1 cellular context compared by ENCODE assay signal in the genomic region with DNA sequence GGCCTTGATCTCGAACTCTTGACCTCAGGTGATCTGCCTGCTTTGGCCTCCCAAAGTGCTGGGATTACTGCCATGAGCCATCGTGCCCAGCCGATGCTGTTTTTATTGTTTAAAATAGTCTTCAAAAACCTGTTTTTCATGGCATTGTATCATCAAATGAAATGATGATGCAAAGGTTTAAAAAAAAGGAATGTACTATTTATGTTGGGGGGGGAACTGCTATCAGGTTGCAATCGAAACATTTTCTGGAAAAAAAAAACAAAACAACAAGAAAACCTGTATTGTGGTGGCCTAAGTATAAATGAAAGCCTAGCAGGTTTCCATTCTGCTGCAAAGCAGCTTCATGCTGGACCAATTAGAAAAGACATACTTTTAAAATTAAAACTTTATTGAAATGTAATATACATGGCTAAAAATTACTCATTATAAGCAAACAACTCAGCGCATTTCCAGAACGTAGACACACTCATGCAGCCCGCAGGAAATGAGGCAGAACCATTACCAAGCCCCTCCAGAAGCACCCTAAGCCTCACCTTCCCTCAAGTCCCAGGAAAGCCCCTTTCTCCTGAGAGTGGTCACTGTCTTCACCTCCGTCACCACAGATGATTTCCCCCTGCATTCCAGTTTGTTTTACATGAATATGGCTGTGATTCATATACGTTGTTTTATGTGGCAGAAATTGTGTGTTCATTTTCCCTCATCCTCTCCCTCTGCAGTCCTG.
A peak's percentile ranks its signal among the peaks of the same experiment; 100 is the strongest.
TF ChIP-seq lines count a peak whose summit lies in the region.

No MANE protein-coding gene starts in this region.

TF ChIP-seq in GM12878, 131 proteins besides CTCF, POLR2A, EP300 and RAD21 (continued from another document):
- TF ChIP-seq, protein P1, sequence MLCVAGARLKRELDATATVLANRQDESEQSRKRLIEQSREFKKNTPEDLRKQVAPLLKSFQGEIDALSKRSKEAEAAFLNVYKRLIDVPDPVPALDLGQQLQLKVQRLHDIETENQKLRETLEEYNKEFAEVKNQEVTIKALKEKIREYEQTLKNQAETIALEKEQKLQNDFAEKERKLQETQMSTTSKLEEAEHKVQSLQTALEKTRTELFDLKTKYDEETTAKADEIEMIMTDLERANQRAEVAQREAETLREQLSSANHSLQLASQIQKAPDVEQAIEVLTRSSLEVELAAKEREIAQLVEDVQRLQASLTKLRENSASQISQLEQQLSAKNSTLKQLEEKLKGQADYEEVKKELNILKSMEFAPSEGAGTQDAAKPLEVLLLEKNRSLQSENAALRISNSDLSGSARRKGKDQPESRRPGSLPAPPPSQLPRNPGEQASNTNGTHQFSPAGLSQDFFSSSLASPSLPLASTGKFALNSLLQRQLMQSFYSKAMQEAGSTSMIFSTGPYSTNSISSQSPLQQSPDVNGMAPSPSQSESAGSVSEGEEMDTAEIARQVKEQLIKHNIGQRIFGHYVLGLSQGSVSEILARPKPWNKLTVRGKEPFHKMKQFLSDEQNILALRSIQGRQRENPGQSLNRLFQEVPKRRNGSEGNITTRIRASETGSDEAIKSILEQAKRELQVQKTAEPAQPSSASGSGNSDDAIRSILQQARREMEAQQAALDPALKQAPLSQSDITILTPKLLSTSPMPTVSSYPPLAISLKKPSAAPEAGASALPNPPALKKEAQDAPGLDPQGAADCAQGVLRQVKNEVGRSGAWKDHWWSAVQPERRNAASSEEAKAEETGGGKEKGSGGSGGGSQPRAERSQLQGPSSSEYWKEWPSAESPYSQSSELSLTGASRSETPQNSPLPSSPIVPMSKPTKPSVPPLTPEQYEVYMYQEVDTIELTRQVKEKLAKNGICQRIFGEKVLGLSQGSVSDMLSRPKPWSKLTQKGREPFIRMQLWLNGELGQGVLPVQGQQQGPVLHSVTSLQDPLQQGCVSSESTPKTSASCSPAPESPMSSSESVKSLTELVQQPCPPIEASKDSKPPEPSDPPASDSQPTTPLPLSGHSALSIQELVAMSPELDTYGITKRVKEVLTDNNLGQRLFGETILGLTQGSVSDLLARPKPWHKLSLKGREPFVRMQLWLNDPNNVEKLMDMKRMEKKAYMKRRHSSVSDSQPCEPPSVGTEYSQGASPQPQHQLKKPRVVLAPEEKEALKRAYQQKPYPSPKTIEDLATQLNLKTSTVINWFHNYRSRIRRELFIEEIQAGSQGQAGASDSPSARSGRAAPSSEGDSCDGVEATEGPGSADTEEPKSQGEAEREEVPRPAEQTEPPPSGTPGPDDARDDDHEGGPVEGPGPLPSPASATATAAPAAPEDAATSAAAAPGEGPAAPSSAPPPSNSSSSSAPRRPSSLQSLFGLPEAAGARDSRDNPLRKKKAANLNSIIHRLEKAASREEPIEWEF (IDR thresholded peaks at IDR 0.05; ENCODE audit: insufficient replicate concordance, low read depth, low read length), result no peak
- TF ChIP-seq JUND (IDR thresholded peaks at IDR 0.05; ENCODE audit: low read depth, low read length), result no peak
- TF ChIP-seq EED (IDR thresholded peaks at IDR 0.05; ENCODE audit: low read depth), result peak; percentile 69; the same call in 1 of the 2 replicates
- no peak for TF ChIP-seq WRNIP1 (IDR thresholded peaks at IDR 0.05; ENCODE audit: borderline replicate concordance, low read depth, low read length)
- TF ChIP-seq SMAD1 (IDR thresholded peaks at IDR 0.05; ENCODE audit: low read depth, partially characterized antibody), result no peak
- no peak for TF ChIP-seq NFXL1 (IDR thresholded peaks at IDR 0.05; ENCODE audit: borderline replicate concordance)
- TF ChIP-seq TCF7 (IDR thresholded peaks at IDR 0.05; ENCODE audit: borderline replicate concordance), result no peak
- no peak for TF ChIP-seq GABPA (IDR thresholded peaks at IDR 0.05; ENCODE audit: low read depth)
- no peak for TF ChIP-seq BHLHE40 (IDR thresholded peaks at IDR 0.05; ENCODE audit: borderline replicate concordance in 1 of 2, low read depth in 2 of 2, low read length in 1 of 2)
- TF ChIP-seq, protein P2, sequence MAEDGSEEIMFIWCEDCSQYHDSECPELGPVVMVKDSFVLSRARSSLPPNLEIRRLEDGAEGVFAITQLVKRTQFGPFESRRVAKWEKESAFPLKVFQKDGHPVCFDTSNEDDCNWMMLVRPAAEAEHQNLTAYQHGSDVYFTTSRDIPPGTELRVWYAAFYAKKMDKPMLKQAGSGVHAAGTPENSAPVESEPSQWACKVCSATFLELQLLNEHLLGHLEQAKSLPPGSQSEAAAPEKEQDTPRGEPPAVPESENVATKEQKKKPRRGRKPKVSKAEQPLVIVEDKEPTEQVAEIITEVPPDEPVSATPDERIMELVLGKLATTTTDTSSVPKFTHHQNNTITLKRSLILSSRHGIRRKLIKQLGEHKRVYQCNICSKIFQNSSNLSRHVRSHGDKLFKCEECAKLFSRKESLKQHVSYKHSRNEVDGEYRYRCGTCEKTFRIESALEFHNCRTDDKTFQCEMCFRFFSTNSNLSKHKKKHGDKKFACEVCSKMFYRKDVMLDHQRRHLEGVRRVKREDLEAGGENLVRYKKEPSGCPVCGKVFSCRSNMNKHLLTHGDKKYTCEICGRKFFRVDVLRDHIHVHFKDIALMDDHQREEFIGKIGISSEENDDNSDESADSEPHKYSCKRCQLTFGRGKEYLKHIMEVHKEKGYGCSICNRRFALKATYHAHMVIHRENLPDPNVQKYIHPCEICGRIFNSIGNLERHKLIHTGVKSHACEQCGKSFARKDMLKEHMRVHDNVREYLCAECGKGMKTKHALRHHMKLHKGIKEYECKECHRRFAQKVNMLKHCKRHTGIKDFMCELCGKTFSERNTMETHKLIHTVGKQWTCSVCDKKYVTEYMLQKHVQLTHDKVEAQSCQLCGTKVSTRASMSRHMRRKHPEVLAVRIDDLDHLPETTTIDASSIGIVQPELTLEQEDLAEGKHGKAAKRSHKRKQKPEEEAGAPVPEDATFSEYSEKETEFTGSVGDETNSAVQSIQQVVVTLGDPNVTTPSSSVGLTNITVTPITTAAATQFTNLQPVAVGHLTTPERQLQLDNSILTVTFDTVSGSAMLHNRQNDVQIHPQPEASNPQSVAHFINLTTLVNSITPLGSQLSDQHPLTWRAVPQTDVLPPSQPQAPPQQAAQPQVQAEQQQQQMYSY (CRISPR knock-in tag; IDR thresholded peaks at IDR 0.05), result no peak
- TF ChIP-seq PAX5 (IDR thresholded peaks at IDR 0.05; ENCODE audit: borderline replicate concordance, low read depth, low read length), result no peak; the same call in 1 of the 2 replicates
- TF ChIP-seq JUNB (IDR thresholded peaks at IDR 0.05), result no peak
- TF ChIP-seq, protein P3, sequence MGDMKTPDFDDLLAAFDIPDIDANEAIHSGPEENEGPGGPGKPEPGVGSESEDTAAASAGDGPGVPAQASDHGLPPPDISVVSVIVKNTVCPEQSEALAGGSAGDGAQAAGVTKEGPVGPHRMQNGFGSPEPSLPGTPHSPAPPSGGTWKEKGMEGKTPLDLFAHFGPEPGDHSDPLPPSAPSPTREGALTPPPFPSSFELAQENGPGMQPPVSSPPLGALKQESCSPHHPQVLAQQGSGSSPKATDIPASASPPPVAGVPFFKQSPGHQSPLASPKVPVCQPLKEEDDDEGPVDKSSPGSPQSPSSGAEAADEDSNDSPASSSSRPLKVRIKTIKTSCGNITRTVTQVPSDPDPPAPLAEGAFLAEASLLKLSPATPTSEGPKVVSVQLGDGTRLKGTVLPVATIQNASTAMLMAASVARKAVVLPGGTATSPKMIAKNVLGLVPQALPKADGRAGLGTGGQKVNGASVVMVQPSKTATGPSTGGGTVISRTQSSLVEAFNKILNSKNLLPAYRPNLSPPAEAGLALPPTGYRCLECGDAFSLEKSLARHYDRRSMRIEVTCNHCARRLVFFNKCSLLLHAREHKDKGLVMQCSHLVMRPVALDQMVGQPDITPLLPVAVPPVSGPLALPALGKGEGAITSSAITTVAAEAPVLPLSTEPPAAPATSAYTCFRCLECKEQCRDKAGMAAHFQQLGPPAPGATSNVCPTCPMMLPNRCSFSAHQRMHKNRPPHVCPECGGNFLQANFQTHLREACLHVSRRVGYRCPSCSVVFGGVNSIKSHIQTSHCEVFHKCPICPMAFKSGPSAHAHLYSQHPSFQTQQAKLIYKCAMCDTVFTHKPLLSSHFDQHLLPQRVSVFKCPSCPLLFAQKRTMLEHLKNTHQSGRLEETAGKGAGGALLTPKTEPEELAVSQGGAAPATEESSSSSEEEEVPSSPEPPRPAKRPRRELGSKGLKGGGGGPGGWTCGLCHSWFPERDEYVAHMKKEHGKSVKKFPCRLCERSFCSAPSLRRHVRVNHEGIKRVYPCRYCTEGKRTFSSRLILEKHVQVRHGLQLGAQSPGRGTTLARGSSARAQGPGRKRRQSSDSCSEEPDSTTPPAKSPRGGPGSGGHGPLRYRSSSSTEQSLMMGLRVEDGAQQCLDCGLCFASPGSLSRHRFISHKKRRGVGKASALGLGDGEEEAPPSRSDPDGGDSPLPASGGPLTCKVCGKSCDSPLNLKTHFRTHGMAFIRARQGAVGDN (IDR thresholded peaks at IDR 0.05), result no peak
- TF ChIP-seq POU2F2 (IDR thresholded peaks at IDR 0.05; ENCODE audit: borderline replicate concordance, low read depth, low read length), result no peak
- no peak for TF ChIP-seq SRF (IDR thresholded peaks at IDR 0.05; ENCODE audit: low read depth in 2 of 2, low read length in 2 of 2)
- TF ChIP-seq, protein P4, sequence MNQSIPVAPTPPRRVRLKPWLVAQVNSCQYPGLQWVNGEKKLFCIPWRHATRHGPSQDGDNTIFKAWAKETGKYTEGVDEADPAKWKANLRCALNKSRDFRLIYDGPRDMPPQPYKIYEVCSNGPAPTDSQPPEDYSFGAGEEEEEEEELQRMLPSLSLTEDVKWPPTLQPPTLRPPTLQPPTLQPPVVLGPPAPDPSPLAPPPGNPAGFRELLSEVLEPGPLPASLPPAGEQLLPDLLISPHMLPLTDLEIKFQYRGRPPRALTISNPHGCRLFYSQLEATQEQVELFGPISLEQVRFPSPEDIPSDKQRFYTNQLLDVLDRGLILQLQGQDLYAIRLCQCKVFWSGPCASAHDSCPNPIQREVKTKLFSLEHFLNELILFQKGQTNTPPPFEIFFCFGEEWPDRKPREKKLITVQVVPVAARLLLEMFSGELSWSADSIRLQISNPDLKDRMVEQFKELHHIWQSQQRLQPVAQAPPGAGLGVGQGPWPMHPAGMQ (IDR thresholded peaks at IDR 0.05; ENCODE audit: borderline replicate concordance), result no peak
- TF ChIP-seq TBL1XR1 (IDR thresholded peaks at IDR 0.05; ENCODE audit: low read depth, low read length), result no peak
- no peak for TF ChIP-seq RFX5 (IDR thresholded peaks at IDR 0.05; ENCODE audit: low read depth, low read length)
- no peak for TF ChIP-seq RB1 (IDR thresholded peaks at IDR 0.05; ENCODE audit: borderline replicate concordance)
- no peak for TF ChIP-seq HDAC2 (IDR thresholded peaks at IDR 0.05)
- TF ChIP-seq NFYA (IDR thresholded peaks at IDR 0.05; ENCODE audit: borderline replicate concordance, low read depth, low read length), result no peak
- TF ChIP-seq IKZF1 (conservative IDR thresholded peaks at IDR 0.05), result peak; percentile 79; the same call in 1 of the 2 replicates
- no peak for TF ChIP-seq FOXM1 (IDR thresholded peaks at IDR 0.05; ENCODE audit: low read depth, low read length)
- 0 out of 2 replicates have a peak, but pooled peaks have one; percentile 39 for TF ChIP-seq BCL11A (IDR thresholded peaks at IDR 0.05; ENCODE audit: low read depth, low read length)
- TF ChIP-seq PAX8 (IDR thresholded peaks at IDR 0.05), result no peak
